ENCODE assay signal across 9 cellular contexts in genomic region chr5:148385094-148385493, GRCh38. TPM values are rescaled to one million over a fixed set of nuclear protein-coding genes. Genes with fewer than 3 reads are reported as not detected.
DNase-seq lines count a peak whose midpoint lies in the region; ATAC-seq and TF ChIP-seq lines count a peak whose summit lies in the region.
"Had no signal": no experiment of that assay in that cellular context is flagged by ENCODE, and none has a peak within 500 bp of the region (broad histone marks: within the 10 kb centered on the region; RNA-seq: fewer than 3 reads in every experiment).

No MANE protein-coding gene starts in this region.

- H3K4me3 ChIP-seq in AG04450 (ENCODE audit: low read depth, low read length) (peak overlapping the region; percentile 78), HCT116 (replicated peaks in 1 of 2; ENCODE audit: low read depth in 1 of 2, low read length in 2 of 2) (peak overlapping the region; percentile 85), mesodermal cell (ENCODE audit: extremely low read depth, insufficient read depth, low read length, poor library complexity, severe bottlenecking) (peak overlapping the region; percentile 83), upper lobe of left lung (peak overlapping the region in 2 of 4 donors; percentile 72 to 78)

- no peaks in the 10 kb centered on the region for H4K20me1 ChIP-seq in HCT116 (ENCODE audit: insufficient read depth)

- peaks cover 66% of the 10 kb centered on the region for H3K4me1 Mint-ChIP-seq in activated naive CD8-positive, alpha-beta T cell treated with anti-CD3 and anti-CD28 coated beads, Interleukin-2, amount 50 U/mL, for 24 hours

- H3K4me1 ChIP-seq in HCT116 (ENCODE audit: control insufficient read depth in 1 of 2, insufficient read depth in 2 of 2, low read length in 2 of 2) (peaks cover 4 to 21% of the 10 kb centered on the region in 2 experiments; a peak in 3 of 4 replicates), mesodermal cell (ENCODE audit: control insufficient read depth, insufficient read depth, low read length, poor library complexity, severe bottlenecking) (peaks cover 20% of the 10 kb centered on the region), upper lobe of left lung (peaks cover 22 to 53% (median 34%) of the 10 kb centered on the region in 4 donors)

- peak overlapping the region; percentile 82 for H3K9ac ChIP-seq in HCT116 (ENCODE audit: low read length)

- no peak for TF ChIP-seq RAD21 in HCT116 (IDR thresholded peaks at IDR 0.05; ENCODE audit: low read depth)

- H3K79me2 ChIP-seq in HCT116 (ENCODE audit: insufficient read depth, low read length) = peaks cover 53% of the 10 kb centered on the region

- peaks cover 20% of the 10 kb centered on the region for H3K36me3 Mint-ChIP-seq in activated naive CD8-positive, alpha-beta T cell treated with anti-CD3 and anti-CD28 coated beads, Interleukin-2, amount 50 U/mL, for 24 hours (ENCODE audit: low read depth)

- H3K4me3 Mint-ChIP-seq in activated naive CD8-positive, alpha-beta T cell treated with anti-CD3 and anti-CD28 coated beads, Interleukin-2, amount 50 U/mL, for 24 hours = peak overlapping the region; percentile 95

- no peaks in the 10 kb centered on the region for H3K9me2 ChIP-seq in HCT116 (ENCODE audit: insufficient read depth)

- H3K27ac Mint-ChIP-seq in activated naive CD8-positive, alpha-beta T cell treated with anti-CD3 and anti-CD28 coated beads, Interleukin-2, amount 50 U/mL, for 24 hours = peak overlapping the region; percentile 98

- no peak overlapping the region for H2AFZ ChIP-seq in HCT116 (ENCODE audit: low read depth, low read length, poor library complexity, severe bottlenecking)

- no peaks in the 10 kb centered on the region for H3K27me3 ChIP-seq in AG04450 (ENCODE audit: control insufficient read depth, insufficient read depth, low read length)
- H3K27me3 ChIP-seq in HCT116 (ENCODE audit: insufficient read depth, low read length) = no peaks in the 10 kb centered on the region
- H3K27me3 ChIP-seq in upper lobe of left lung = no peaks in the 10 kb centered on the region

- H3K36me3 ChIP-seq in HCT116 (ENCODE audit: control insufficient read depth in 1 of 2, insufficient read depth in 2 of 2, low read length in 2 of 2) = no peaks in the 10 kb centered on the region
- peaks cover 33% of the 10 kb centered on the region for H3K36me3 ChIP-seq in mesodermal cell (ENCODE audit: control insufficient read depth, insufficient read depth, low read length)
- H3K36me3 ChIP-seq in upper lobe of left lung = no peaks in the 10 kb centered on the region

- peak overlapping the region; percentile 82 for H3K4me2 ChIP-seq in HCT116 (ENCODE audit: low read length)

- no TSS peak for BruUV-seq in HCT116 (replicated peaks; lab: Mats Ljungman, UMichigan)

- intact Hi-C loops in HCT116 (cut with micrococcal nuclease) = no loop called here

- ATAC-seq in HCT116 (no peak), upper lobe of left lung (ENCODE audit: low FRiP score in 2 of 2) (no peak), GM21529 (IDR thresholded peaks at IDR 0.05; ENCODE audit: unreplicated experiment) (no peak), GM21717 (IDR thresholded peaks at IDR 0.05; ENCODE audit: unreplicated experiment) (no peak)
- ATAC-seq in activated naive CD8-positive, alpha-beta T cell treated with anti-CD3 and anti-CD28 coated beads, Interleukin-2, amount 50 U/mL, for 24 hours = no peak

- no peaks in the 10 kb centered on the region for H3K9me3 Mint-ChIP-seq in activated naive CD8-positive, alpha-beta T cell treated with anti-CD3 and anti-CD28 coated beads, Interleukin-2, amount 50 U/mL, for 24 hours

- TF ChIP-seq POLR2A in HCT116 (IDR thresholded peaks at IDR 0.05; ENCODE audit: borderline replicate concordance, extremely low read depth, insufficient read depth, insufficient read length) (no peak), upper lobe of left lung (IDR thresholded peaks at IDR 0.05) (no peak)

- H3K27ac ChIP-seq in AG04450 (ENCODE audit: low read depth, low read length) (no peak overlapping the region), HCT116 (ENCODE audit: low read depth, low read length) (no peak overlapping the region), mesodermal cell (ENCODE audit: low read depth, low read length, severe bottlenecking) (no peak overlapping the region), upper lobe of left lung (peak overlapping the region in 1 of 4 donors; percentile 96)

- no CpG with 5 or more reads among the region's 1 CpG for WGBS in mesodermal cell (ENCODE audit: insufficient coverage in 2 of 2), 2 experiments
- WGBS in upper lobe of left lung, 2 donors = 76 to 78% methylated on average over 1 of the region's 1 CpG

- no peak for TF ChIP-seq EP300 in upper lobe of left lung (IDR thresholded peaks at IDR 0.05)

- H3K9me3 ChIP-seq in AG04450 (ENCODE audit: control insufficient read depth, insufficient read depth, low read length) = no peaks in the 10 kb centered on the region
- no peaks in the 10 kb centered on the region for H3K9me3 ChIP-seq in HCT116 (ENCODE audit: control insufficient read depth in 1 of 2, insufficient read depth in 1 of 2, low read depth in 1 of 2, low read length in 2 of 2)
- H3K9me3 ChIP-seq in mesodermal cell (ENCODE audit: control insufficient read depth, low read length) = no peaks in the 10 kb centered on the region
- H3K9me3 ChIP-seq in upper lobe of left lung = no peaks in the 10 kb centered on the region

- no peak for TF ChIP-seq CTCF in AG04450 (IDR thresholded peaks at IDR 0.05; ENCODE audit: low read depth, low read length)
- TF ChIP-seq CTCF in HCT116 (IDR thresholded peaks at IDR 0.05 in 2 of 3, conservative IDR thresholded peaks at IDR 0.05 in 1 of 3; ENCODE audit: borderline replicate concordance in 1 of 3, insufficient read depth in 1 of 3, low read depth in 2 of 3, low read length in 2 of 3) = no peak
- no peak for TF ChIP-seq CTCF in upper lobe of left lung (IDR thresholded peaks at IDR 0.05)

- H3K27me3 Mint-ChIP-seq in activated naive CD8-positive, alpha-beta T cell treated with anti-CD3 and anti-CD28 coated beads, Interleukin-2, amount 50 U/mL, for 24 hours = no peaks in the 10 kb centered on the region

- CTCF ChIA-PET in AG04450 (lab: Charles Lee) (interaction anchor here (1.2 to 5.1 kb wide), 3 partner anchors 10 to 346 kb away, joined by 4 to 28 read pairs (median 11); no protein-coding TSS in a partner anchor), HCT116 (lab: Charles Lee) (no interaction called here)

- no peak for DNase-seq in AG04450 (ENCODE audit: low read depth, low spot score)
- DNase-seq in HCT116 (ENCODE audit: low read depth, low spot score) = no peak
- no peak for DNase-seq in activated naive CD8-positive, alpha-beta T cell treated with anti-CD3 and anti-CD28 coated beads, Interleukin-2, amount 50 U/mL, for 24 hours
- DNase-seq in upper lobe of left lung = no peak
- DNase-seq in inferior parietal cortex (ENCODE audit: extremely low spot score) = no peak
- DNase-seq: DMS79 treated with DMSO at 0.1 percent for 48 hours had no signal

- POLR2A ChIA-PET in AG04450 (lab: Yijun Ruan, JAX) (no interaction called here), HCT116 (lab: Charles Lee) (no interaction called here)

- RAD21 ChIA-PET in HCT116 (lab: Charles Lee; ENCODE audit: low non-redundant PET in 1 of 2, low total read pairs in 2 of 2, uncharacterized antibody in 2 of 2, unreplicated experiment in 2 of 2) = no interaction called here

TF ChIP-seq in HCT116, 20 proteins besides CTCF, POLR2A, EP300 and RAD21:
- TF ChIP-seq CEBPB (IDR thresholded peaks at IDR 0.05; ENCODE audit: low read depth) = no peak
- TF ChIP-seq POLR2AphosphoS5 (IDR thresholded peaks at IDR 0.05; ENCODE audit: low read depth, low read length) = no peak

RNA-seq across cellular contexts. Expression of gene FBXO38, which starts 1.3 kb away (rescaled TPM):
- polyA plus RNA-seq in AG04450 (2011; rRNA removed) = 40.9 and 42.5 TPM in 2 replicates
- 69.0 and 116 TPM in 2 replicates for polyA minus RNA-seq in AG04450 (2011; rRNA and poly(A)+ RNA removed)
- total RNA-seq in HCT116 (2021; ENCODE audit: unreplicated experiment) (36.3 TPM), upper lobe of left lung (100 to 1,000 TPM in 2 of 6 donors, 10 to 100 TPM in 4; 33.0 to 103 (median 61.6) TPM)
- 15.6 TPM in 2 replicates for polyA plus RNA-seq in HCT116 (2012)
- 38.2 TPM for polyA plus RNA-seq in mesodermal cell (2013, experiment 1 of 2)
- polyA plus RNA-seq in mesodermal cell (2013, experiment 2 of 2) = 37.1 TPM

RNA-seq across cellular contexts. Expression of gene SPINK9, which starts 49.7 kb away (rescaled TPM):
- not detected in 2 replicates for polyA plus RNA-seq in AG04450 (2011; rRNA removed)
- not detected in 2 replicates for polyA minus RNA-seq in AG04450 (2011; rRNA and poly(A)+ RNA removed)
- total RNA-seq in HCT116 (2021; ENCODE audit: unreplicated experiment) (not detected), upper lobe of left lung (not detected)
- not detected in 2 replicates for polyA plus RNA-seq in HCT116 (2012)
- polyA plus RNA-seq in mesodermal cell (2013, experiment 1 of 2) = not detected
- polyA plus RNA-seq in mesodermal cell (2013, experiment 2 of 2) = not detected
